Comparison of ENCODE assay signal across 8 cellular contexts in genomic region chr10:114631678-114632417, GRCh38. TPM values are rescaled to one million over a fixed set of nuclear protein-coding genes. Genes with fewer than 3 reads are reported as not detected.
DNase-seq lines count a peak whose midpoint lies in the region; ATAC-seq and TF ChIP-seq lines count a peak whose summit lies in the region.

No MANE protein-coding gene starts in this region.

- H3K27ac Mint-ChIP-seq in activated T-helper 1 cell treated with anti-CD3 and anti-CD28 coated beads, Interleukin-12 subunit alpha, Interleukin-12 subunit beta, Interleukin-2, Interleukin-4 antibody, amounts not matched to agents 30 ng/mL and 10 ng/mL and 1 ng/mL, durations not matched to agents 14 hours and 24 hours and 36 hours, result no peak overlapping the region

- H3K4me3 Mint-ChIP-seq in activated T-helper 1 cell treated with anti-CD3 and anti-CD28 coated beads, Interleukin-12 subunit alpha, Interleukin-12 subunit beta, Interleukin-2, Interleukin-4 antibody, amounts not matched to agents 30 ng/mL and 10 ng/mL and 1 ng/mL, durations not matched to agents 14 hours and 24 hours and 36 hours, result peak overlapping the region; percentile 87

- peaks cover 1% of the 10 kb centered on the region for H3K27me3 ChIP-seq in GM06990 (replicated peaks; ENCODE audit: control insufficient read depth, insufficient read depth, low read length)

- no peaks in the 10 kb centered on the region for H3K36me3 Mint-ChIP-seq in activated T-helper 1 cell treated with anti-CD3 and anti-CD28 coated beads, Interleukin-12 subunit alpha, Interleukin-12 subunit beta, Interleukin-2, Interleukin-4 antibody, amounts not matched to agents 30 ng/mL and 10 ng/mL and 1 ng/mL, durations not matched to agents 14 hours and 24 hours and 36 hours (ENCODE audit: low read depth)

- ATAC-seq in GM21576 (IDR thresholded peaks at IDR 0.05; ENCODE audit: unreplicated experiment), result peak; percentile 72
- peak; percentile 43 for ATAC-seq in omental fat pad (ENCODE audit: low FRiP score)
- no peak for ATAC-seq in HG03571 (IDR thresholded peaks at IDR 0.05; ENCODE audit: unreplicated experiment)

- no peaks in the 10 kb centered on the region for H3K9me3 Mint-ChIP-seq in activated T-helper 1 cell treated with anti-CD3 and anti-CD28 coated beads, Interleukin-12 subunit alpha, Interleukin-12 subunit beta, Interleukin-2, Interleukin-4 antibody, amounts not matched to agents 30 ng/mL and 10 ng/mL and 1 ng/mL, durations not matched to agents 14 hours and 24 hours and 36 hours

- peaks cover 33% of the 10 kb centered on the region for H3K4me1 Mint-ChIP-seq in activated T-helper 1 cell treated with anti-CD3 and anti-CD28 coated beads, Interleukin-12 subunit alpha, Interleukin-12 subunit beta, Interleukin-2, Interleukin-4 antibody, amounts not matched to agents 30 ng/mL and 10 ng/mL and 1 ng/mL, durations not matched to agents 14 hours and 24 hours and 36 hours (ENCODE audit: low read depth)

- intact Hi-C loops in activated T-helper 1 cell treated with anti-CD3 and anti-CD28 coated beads, Interleukin-12 subunit alpha, Interleukin-12 subunit beta, Interleukin-2, Interleukin-4 antibody, amounts not matched to agents 30 ng/mL and 10 ng/mL and 1 ng/mL, durations not matched to agents 14 hours and 24 hours and 36 hours (cut with micrococcal nuclease), result loop anchor here (2.0 kb wide), 1 partner anchor 17 kb away; no protein-coding TSS in a partner anchor

- peaks cover 52% of the 10 kb centered on the region for H3K27me3 Mint-ChIP-seq in activated T-helper 1 cell treated with anti-CD3 and anti-CD28 coated beads, Interleukin-12 subunit alpha, Interleukin-12 subunit beta, Interleukin-2, Interleukin-4 antibody, amounts not matched to agents 30 ng/mL and 10 ng/mL and 1 ng/mL, durations not matched to agents 14 hours and 24 hours and 36 hours (ENCODE audit: insufficient read depth)

- no peaks in the 10 kb centered on the region for H3K36me3 ChIP-seq in GM06990 (ENCODE audit: control insufficient read depth, insufficient read depth, low read length)

- H3K4me3 ChIP-seq in GM06990 (replicated peaks; ENCODE audit: low read depth, low read length), result peak overlapping the region; percentile 54

- DNase-seq in GM06990 (ENCODE audit: extremely low read depth, insufficient read length), result peak; percentile 32
- peak; percentile 38 for DNase-seq in M059J (ENCODE audit: low read depth)
- DNase-seq in activated T-helper 1 cell treated with anti-CD3 and anti-CD28 coated beads, Interleukin-12 subunit alpha, Interleukin-12 subunit beta, Interleukin-2, Interleukin-4 antibody, amounts not matched to agents 30 ng/mL and 10 ng/mL and 1 ng/mL, durations not matched to agents 14 hours and 24 hours and 36 hours (ENCODE audit: low spot score), result no peak
- DNase-seq in germinal center (ENCODE audit: low spot score), result peak; percentile 55
- DNase-seq in omental fat pad (ENCODE audit: low spot score), result no peak
- no peak for DNase-seq in SKM-1 treated with dmso at 0.1 percent for 144 hours (lab: John Stamatoyannopoulos, UW; ENCODE audit: unreplicated experiment)

- TF ChIP-seq CTCF in GM06990 (IDR thresholded peaks at IDR 0.05; ENCODE audit: insufficient read depth, low read length, poor library complexity, severe bottlenecking) (no peak), omental fat pad (IDR thresholded peaks at IDR 0.05) (no peak)

RNA-seq across cellular contexts. Expression of gene ABLIM1, which starts 26.2 kb away (rescaled TPM):
- total RNA-seq in M059J (2014; rRNA removed; shearing (Covaris generic)), result 1.4 and 5.8 TPM in 2 replicates
- 14.2 TPM in 2 replicates for total RNA-seq in activated T-helper 1 cell treated with anti-CD3 and anti-CD28 coated beads, Interleukin-12 subunit alpha, Interleukin-12 subunit beta, Interleukin-2, Interleukin-4 antibody, amounts not matched to agents 30 ng/mL and 10 ng/mL and 1 ng/mL, durations not matched to agents 14 hours and 24 hours and 36 hours
- 100 to 1,000 TPM; 122 to 257 (median 138) TPM for total RNA-seq in omental fat pad

Comparison
In these comparisons a context has a peak if more than half of its experiments do, and no peak if none do; other contexts are left out.
1. DNase-seq: peak in GM06990 (single experiment), M059J (single experiment) and germinal center (single experiment); none in activated T-helper 1 cell treated with anti-CD3 and anti-CD28 coated beads, Interleukin-12 subunit alpha, Interleukin-12 subunit beta, Interleukin-2, Interleukin-4 antibody, amounts not matched to agents 30 ng/mL and 10 ng/mL and 1 ng/mL, durations not matched to agents 14 hours and 24 hours and 36 hours (single experiment), omental fat pad (single experiment) and SKM-1 treated with dmso at 0.1 percent for 144 hours (single experiment).